9 cellular contexts compared by ENCODE assay signal in genomic region chr9:33921967-33922895, GRCh38.
DNase-seq lines count a peak whose midpoint lies in the region; ATAC-seq and TF ChIP-seq lines count a peak whose summit lies in the region.
"Had no signal": no experiment of that assay in that cellular context is flagged by ENCODE, and none has a peak within 500 bp of the region (broad histone marks: within the 10 kb centered on the region; RNA-seq: fewer than 3 reads in every experiment).

No MANE protein-coding gene starts in this region.

- no peaks in the 10 kb centered on the region for H3K4me1 Mint-ChIP-seq in Calu3 (ENCODE audit: low read depth, unreplicated experiment)
- H3K4me1 Mint-ChIP-seq in activated T-helper 1 cell treated with anti-CD3 and anti-CD28 coated beads, Interleukin-12 subunit alpha, Interleukin-12 subunit beta, Interleukin-2, Interleukin-4 antibody, amounts not matched to agents 30 ng/mL and 10 ng/mL and 1 ng/mL, durations not matched to agents 14 hours and 24 hours and 36 hours (ENCODE audit: low read depth): no peaks in the 10 kb centered on the region

- H3K36me3 ChIP-seq in HAP-1 (replicated peaks) (peaks cover 99% of the 10 kb centered on the region), suprapubic skin (peaks cover 94% of the 10 kb centered on the region)

- TF ChIP-seq POLR2A in suprapubic skin (IDR thresholded peaks at IDR 0.05): no peak

- CTCF ChIA-PET in Calu3 (lab: Charles Lee): interaction anchor here (0.6 kb wide), 1 partner anchor 172 kb away, joined by 4 read pairs; no protein-coding TSS in a partner anchor

- no peaks in the 10 kb centered on the region for H3K9me3 ChIP-seq in HAP-1
- no peaks in the 10 kb centered on the region for H3K9me3 ChIP-seq in suprapubic skin
- H3K9me3 ChIP-seq: SJSA1 had no signal

- TF ChIP-seq CTCF in Calu3 (IDR thresholded peaks at IDR 0.05; ENCODE audit: unreplicated experiment) (no peak), VCaP (conservative IDR thresholded peaks at IDR 0.05) (peak; percentile 76), foreskin keratinocyte (conservative IDR thresholded peaks at IDR 0.05) (peak; percentile 66), suprapubic skin (IDR thresholded peaks at IDR 0.05) (peak; percentile 12 to 56), omental fat pad (IDR thresholded peaks at IDR 0.05) (no peak)

- H3K27ac ChIP-seq in VCaP (peak overlapping the region; percentile 46; the same call in 1 of the 2 replicates), foreskin keratinocyte (no peak overlapping the region), suprapubic skin (no peak overlapping the region)
- H3K27ac ChIP-seq: SJSA1 had no signal

- peaks cover 73% of the 10 kb centered on the region for H3K36me3 Mint-ChIP-seq in Calu3 (ENCODE audit: insufficient read depth, unreplicated experiment)
- H3K36me3 Mint-ChIP-seq in activated T-helper 1 cell treated with anti-CD3 and anti-CD28 coated beads, Interleukin-12 subunit alpha, Interleukin-12 subunit beta, Interleukin-2, Interleukin-4 antibody, amounts not matched to agents 30 ng/mL and 10 ng/mL and 1 ng/mL, durations not matched to agents 14 hours and 24 hours and 36 hours (ENCODE audit: low read depth): peaks cover 43% of the 10 kb centered on the region

- ATAC-seq in foreskin keratinocyte: peak; percentile 59
- ATAC-seq in omental fat pad (ENCODE audit: low FRiP score): no peak
- no peak for ATAC-seq in GM19395 (IDR thresholded peaks at IDR 0.05; ENCODE audit: unreplicated experiment)

- no peaks in the 10 kb centered on the region for H3K27me3 ChIP-seq in HAP-1 (ENCODE audit: low read depth)
- H3K27me3 ChIP-seq in foreskin keratinocyte: no peaks in the 10 kb centered on the region
- no peaks in the 10 kb centered on the region for H3K27me3 ChIP-seq in suprapubic skin
- H3K27me3 ChIP-seq: SJSA1 had no signal

- no peaks in the 10 kb centered on the region for H3K9me3 Mint-ChIP-seq in Calu3 (ENCODE audit: low read depth, unreplicated experiment)
- H3K9me3 Mint-ChIP-seq in activated T-helper 1 cell treated with anti-CD3 and anti-CD28 coated beads, Interleukin-12 subunit alpha, Interleukin-12 subunit beta, Interleukin-2, Interleukin-4 antibody, amounts not matched to agents 30 ng/mL and 10 ng/mL and 1 ng/mL, durations not matched to agents 14 hours and 24 hours and 36 hours: no peaks in the 10 kb centered on the region

- DNase-seq in Calu3: peak; percentile 41
- peak; percentile 29 to 65 for DNase-seq in HAP-1 (ENCODE audit: low spot score in 2 of 2)
- DNase-seq in foreskin keratinocyte: no peak
- no peak for DNase-seq in suprapubic skin (ENCODE audit: low spot score in 2 of 2)
- DNase-seq in omental fat pad (ENCODE audit: low spot score): no peak
- no peak for DNase-seq in activated T-helper 1 cell treated with anti-CD3 and anti-CD28 coated beads, Interleukin-12 subunit alpha, Interleukin-12 subunit beta, Interleukin-2, Interleukin-4 antibody, amounts not matched to agents 30 ng/mL and 10 ng/mL and 1 ng/mL, durations not matched to agents 14 hours and 24 hours and 36 hours (ENCODE audit: low spot score)

- no peak for TF ChIP-seq EP300 in suprapubic skin (IDR thresholded peaks at IDR 0.05)

- H3K27me3 Mint-ChIP-seq in Calu3 (ENCODE audit: unreplicated experiment): no peaks in the 10 kb centered on the region
- H3K27me3 Mint-ChIP-seq in activated T-helper 1 cell treated with anti-CD3 and anti-CD28 coated beads, Interleukin-12 subunit alpha, Interleukin-12 subunit beta, Interleukin-2, Interleukin-4 antibody, amounts not matched to agents 30 ng/mL and 10 ng/mL and 1 ng/mL, durations not matched to agents 14 hours and 24 hours and 36 hours (ENCODE audit: insufficient read depth): no peaks in the 10 kb centered on the region

- 89% methylated on average over 14 of the region's 14 CpGs for WGBS in suprapubic skin

- H3K4me1 ChIP-seq in HAP-1: no peaks in the 10 kb centered on the region; the same call in 1 of the 2 replicates
- no peaks in the 10 kb centered on the region for H3K4me1 ChIP-seq in foreskin keratinocyte
- peaks cover 2% of the 10 kb centered on the region for H3K4me1 ChIP-seq in suprapubic skin
- H3K4me1 ChIP-seq: SJSA1 had no signal

- no peak overlapping the region for H3K4me3 Mint-ChIP-seq in Calu3 (ENCODE audit: low read depth, unreplicated experiment)
- H3K4me3 Mint-ChIP-seq in activated T-helper 1 cell treated with anti-CD3 and anti-CD28 coated beads, Interleukin-12 subunit alpha, Interleukin-12 subunit beta, Interleukin-2, Interleukin-4 antibody, amounts not matched to agents 30 ng/mL and 10 ng/mL and 1 ng/mL, durations not matched to agents 14 hours and 24 hours and 36 hours: no peak overlapping the region

- intact Hi-C loops in Calu3 (cut with micrococcal nuclease; ENCODE audit: unreplicated experiment): no loop called here
- intact Hi-C loops in activated T-helper 1 cell treated with anti-CD3 and anti-CD28 coated beads, Interleukin-12 subunit alpha, Interleukin-12 subunit beta, Interleukin-2, Interleukin-4 antibody, amounts not matched to agents 30 ng/mL and 10 ng/mL and 1 ng/mL, durations not matched to agents 14 hours and 24 hours and 36 hours (cut with micrococcal nuclease): loop anchor here (5.0 kb wide), 2 partner anchors 110 to 150 kb away; no protein-coding TSS in a partner anchor

- H3K4me3 ChIP-seq in HAP-1 (no peak overlapping the region), suprapubic skin (no peak overlapping the region)
- H3K4me3 ChIP-seq: SJSA1 had no signal

- TSS peak; percentile 55 for BruUV-seq in Calu3 (replicated peaks; lab: Mats Ljungman, UMichigan)

- H3K27ac Mint-ChIP-seq in Calu3 (ENCODE audit: unreplicated experiment): no peak overlapping the region
- H3K27ac Mint-ChIP-seq in activated T-helper 1 cell treated with anti-CD3 and anti-CD28 coated beads, Interleukin-12 subunit alpha, Interleukin-12 subunit beta, Interleukin-2, Interleukin-4 antibody, amounts not matched to agents 30 ng/mL and 10 ng/mL and 1 ng/mL, durations not matched to agents 14 hours and 24 hours and 36 hours: no peak overlapping the region

- in situ Hi-C loops in HAP-1 (cut with MboI; ENCODE audit: low sequenced_read_pairs): no loop called here

Comparison
In these comparisons a context has a peak if more than half of its experiments do, and no peak if none do; other contexts are left out.
1. DNase-seq: peak in Calu3 (single experiment) and HAP-1 (2 of 2); none in foreskin keratinocyte (0 of 2), suprapubic skin (0 of 2), omental fat pad (single experiment) and activated T-helper 1 cell treated with anti-CD3 and anti-CD28 coated beads, Interleukin-12 subunit alpha, Interleukin-12 subunit beta, Interleukin-2, Interleukin-4 antibody, amounts not matched to agents 30 ng/mL and 10 ng/mL and 1 ng/mL, durations not matched to agents 14 hours and 24 hours and 36 hours (single experiment).
2. CTCF ChIP-seq: peak in VCaP (single experiment), foreskin keratinocyte (single experiment) and suprapubic skin (2 of 2); none in Calu3 (single experiment) and omental fat pad (0 of 3).